1 cellular context compared by ENCODE assay signal in the genomic region with DNA sequence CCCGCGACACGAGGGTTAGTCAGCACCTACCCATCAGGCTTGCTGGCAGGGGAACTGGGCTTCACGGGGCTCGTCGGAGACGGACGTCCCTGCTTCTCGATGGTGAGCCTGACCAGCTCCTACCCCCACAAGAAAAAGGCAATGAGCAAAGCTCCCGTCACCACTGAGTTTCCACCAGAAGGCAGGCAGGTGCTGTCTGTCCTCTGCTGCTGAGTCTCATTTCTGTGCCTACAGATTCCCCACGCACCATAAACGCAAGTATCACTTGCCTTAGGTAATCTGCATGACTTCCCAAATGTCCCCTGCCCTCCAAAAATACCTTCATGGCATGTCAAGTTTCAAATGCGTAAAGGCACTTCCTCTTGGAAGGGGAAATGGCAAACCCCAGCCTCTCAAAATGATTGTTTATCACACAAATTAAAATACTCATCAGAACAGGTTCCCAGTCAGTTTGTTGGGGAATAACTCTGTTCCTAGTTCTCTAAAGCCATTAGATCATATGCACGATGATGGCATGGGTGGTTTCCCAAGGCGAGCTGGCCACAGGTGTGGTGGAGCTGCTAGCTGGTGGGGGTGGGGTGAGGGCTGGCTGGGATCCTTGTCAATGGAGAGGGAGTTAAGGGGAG.
TF ChIP-seq lines count a peak whose summit lies in the region.

No MANE protein-coding gene starts in this region.

TF ChIP-seq in GM23338, 12 proteins besides CTCF, POLR2A, EP300 and RAD21:
- TF ChIP-seq ZNF462 (CRISPR knock-in tag; IDR thresholded peaks at IDR 0.05) (no peak), EZH2phosphoT487 (IDR thresholded peaks at IDR 0.05; ENCODE audit: unreplicated experiment) (no peak), CREB1 (CRISPR knock-in tag; IDR thresholded peaks at IDR 0.05; ENCODE audit: low read depth) (no peak), POLR2AphosphoS5 (IDR thresholded peaks at IDR 0.05; ENCODE audit: low read depth) (no peak), STAT1 (IDR thresholded peaks at IDR 0.05; ENCODE audit: unreplicated experiment) (no peak), REST (IDR thresholded peaks at IDR 0.05; ENCODE audit: unreplicated experiment) (no peak), JUNB (IDR thresholded peaks at IDR 0.05; ENCODE audit: unreplicated experiment) (no peak), ZNF114 (CRISPR knock-in tag; IDR thresholded peaks at IDR 0.05) (no peak), EZH2 (IDR thresholded peaks at IDR 0.05; ENCODE audit: low read depth, unreplicated experiment) (no peak)
- TF ChIP-seq, protein P1, sequence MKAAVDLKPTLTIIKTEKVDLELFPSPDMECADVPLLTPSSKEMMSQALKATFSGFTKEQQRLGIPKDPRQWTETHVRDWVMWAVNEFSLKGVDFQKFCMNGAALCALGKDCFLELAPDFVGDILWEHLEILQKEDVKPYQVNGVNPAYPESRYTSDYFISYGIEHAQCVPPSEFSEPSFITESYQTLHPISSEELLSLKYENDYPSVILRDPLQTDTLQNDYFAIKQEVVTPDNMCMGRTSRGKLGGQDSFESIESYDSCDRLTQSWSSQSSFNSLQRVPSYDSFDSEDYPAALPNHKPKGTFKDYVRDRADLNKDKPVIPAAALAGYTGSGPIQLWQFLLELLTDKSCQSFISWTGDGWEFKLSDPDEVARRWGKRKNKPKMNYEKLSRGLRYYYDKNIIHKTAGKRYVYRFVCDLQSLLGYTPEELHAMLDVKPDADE (IDR thresholded peaks at IDR 0.05): no peak
